ENCODE assay signal across 9 cellular contexts in genomic region chr6:32692019-32692418, GRCh38. TPM values are rescaled to one million over a fixed set of nuclear protein-coding genes. Genes with fewer than 3 reads are reported as not detected.
DNase-seq lines count a peak whose midpoint lies in the region; ATAC-seq and TF ChIP-seq lines count a peak whose summit lies in the region.
"Had no signal": no experiment of that assay in that cellular context is flagged by ENCODE, and none has a peak within 500 bp of the region (broad histone marks: within the 10 kb centered on the region; RNA-seq: fewer than 3 reads in every experiment).

No MANE protein-coding gene starts in this region.

- H3K4me1 Mint-ChIP-seq in activated CD4-positive, alpha-beta T cell treated with anti-CD3 and anti-CD28 coated beads for 36 hours, result peaks cover 8% of the 10 kb centered on the region

- H3K27me3 ChIP-seq in heart right ventricle, result peaks cover 0 to 42% (median 0%) of the 10 kb centered on the region in 7 donors
- H3K27me3 ChIP-seq: ovary had no signal

- peak in 5 of 9 donors; percentile 37 to 54 (median 45) for TF ChIP-seq CTCF in heart right ventricle (IDR thresholded peaks at IDR 0.05)
- TF ChIP-seq CTCF in fibroblast of villous mesenchyme (IDR thresholded peaks at IDR 0.05; ENCODE audit: insufficient read depth, low read depth, low read length), result peak; percentile 31

- peaks cover 16% of the 10 kb centered on the region for H3K27me3 Mint-ChIP-seq in activated CD4-positive, alpha-beta T cell treated with anti-CD3 and anti-CD28 coated beads for 36 hours

- WGBS in heart right ventricle, 2 donors, result 0 to 5% methylated on average over 1 of the region's 1 CpG

- no peak for ATAC-seq in heart right ventricle
- ATAC-seq in Right ventricle myocardium inferior, result no peak
- ATAC-seq in activated CD4-positive, alpha-beta T cell treated with anti-CD3 and anti-CD28 coated beads for 36 hours, result peak; percentile 82
- ATAC-seq in GM21825 (IDR thresholded peaks at IDR 0.05; ENCODE audit: unreplicated experiment), result no peak
- ATAC-seq in HG03139 (IDR thresholded peaks at IDR 0.05; ENCODE audit: unreplicated experiment), result no peak

- no peaks in the 10 kb centered on the region for H3K36me3 Mint-ChIP-seq in activated CD4-positive, alpha-beta T cell treated with anti-CD3 and anti-CD28 coated beads for 36 hours (ENCODE audit: low read depth)

- peak in 1 of 2 donors; percentile 14 for DNase-seq in heart right ventricle
- no peak for DNase-seq in Right ventricle myocardium inferior (ENCODE audit: missing footprints)
- DNase-seq in activated CD4-positive, alpha-beta T cell treated with anti-CD3 and anti-CD28 coated beads for 36 hours, result peak; percentile 80
- DNase-seq in fibroblast of villous mesenchyme (ENCODE audit: low read depth), result peak; percentile 4
- peak; percentile 30 to 51 for DNase-seq in stimulated activated CD4-positive, alpha-beta T cell treated with anti-CD3 and anti-CD28 coated beads, Interleukin-4, amount 100 ng/mL, for 4 hours
- no peak for DNase-seq in midbrain (lab: John Stamatoyannopoulos, UW)

- H3K36me3 ChIP-seq in heart right ventricle, result no peaks in the 10 kb centered on the region
- H3K36me3 ChIP-seq: ovary had no signal

- no peak overlapping the region for H3K27ac ChIP-seq in heart right ventricle
- H3K27ac ChIP-seq: ovary had no signal

- H3K4me3 ChIP-seq in heart right ventricle (no peak overlapping the region), fibroblast of villous mesenchyme (ENCODE audit: low read depth, low read length) (no peak overlapping the region)
- H3K4me3 ChIP-seq: ovary had no signal

- intact Hi-C loops in heart right ventricle (cut with DNase I), result loop anchor here in 3 of 10 donors (2.0 to 10.0 kb wide), 3 partner anchors 67 to 259 kb away; no protein-coding TSS in a partner anchor
- intact Hi-C loops in Right ventricle myocardium inferior (cut with DNase I), result no loop called here
- intact Hi-C loops in activated CD4-positive, alpha-beta T cell treated with anti-CD3 and anti-CD28 coated beads for 36 hours (cut with DNase I, micrococcal nuclease), result loop anchor here (1.0 to 10.0 kb wide), 6 partner anchors 69 to 447 kb away; no protein-coding TSS in a partner anchor

- H3K27ac Mint-ChIP-seq in activated CD4-positive, alpha-beta T cell treated with anti-CD3 and anti-CD28 coated beads for 36 hours, result no peak overlapping the region

- CTCF ChIA-PET in activated CD4-positive, alpha-beta T cell treated with anti-CD3 and anti-CD28 coated beads for 36 hours (lab: Charles Lee), result interaction anchor here (0.6 to 4.5 kb wide), 19 partner anchors 9 to 283 kb away, joined by 3 to 36 read pairs (median 3); no protein-coding TSS in a partner anchor

- H3K4me3 Mint-ChIP-seq in activated CD4-positive, alpha-beta T cell treated with anti-CD3 and anti-CD28 coated beads for 36 hours, result no peak overlapping the region

- H3K4me1 ChIP-seq in heart right ventricle, result no peaks in the 10 kb centered on the region

- peaks cover 0 to 5% (median 0%) of the 10 kb centered on the region in 11 donors for H3K9me3 ChIP-seq in heart right ventricle
- H3K9me3 ChIP-seq: ovary had no signal

- POLR2A ChIA-PET in activated CD4-positive, alpha-beta T cell treated with anti-CD3 and anti-CD28 coated beads for 36 hours (lab: Charles Lee), result no interaction called here

- no peaks in the 10 kb centered on the region for H3K9me3 Mint-ChIP-seq in activated CD4-positive, alpha-beta T cell treated with anti-CD3 and anti-CD28 coated beads for 36 hours (ENCODE audit: low read depth)

RNA-seq across cellular contexts. Expression of gene HLA-DQB1, which starts 25.6 kb away (rescaled TPM):
- total RNA-seq in heart right ventricle (10 to 100 TPM in 6 of 10 donors, 1 to 10 TPM in 4; 6.2 to 73.7 (median 14.4) TPM), Right ventricle myocardium inferior (3.9 TPM), fibroblast of villous mesenchyme (not detected in 2 replicates)
- polyA plus RNA-seq in heart right ventricle, result 10 to 100 TPM; 18.8 to 81.2 TPM
- total RNA-seq in activated CD4-positive, alpha-beta T cell treated with anti-CD3 and anti-CD28 coated beads for 36 hours, result 1 to 10 TPM; 2.3 to 3.1 TPM

RNA-seq across cellular contexts. Expression of gene HLA-DQA2, which starts 49.2 kb away (rescaled TPM):
- 10 to 100 TPM in 1 of 10 donors, 1 to 10 TPM in 4, under 1 TPM in 4, not detected in 1; 0.18 to 28.1 (median 1.9) TPM for total RNA-seq in heart right ventricle
- polyA plus RNA-seq in heart right ventricle, result not detected
- 2.7 TPM for total RNA-seq in Right ventricle myocardium inferior
- total RNA-seq in activated CD4-positive, alpha-beta T cell treated with anti-CD3 and anti-CD28 coated beads for 36 hours, result under 1 TPM in 1 of 2 experiments, not detected in 1; 0.11 TPM
- not detected in 2 replicates for total RNA-seq in fibroblast of villous mesenchyme

RNA-seq across cellular contexts. Expression of gene HLA-DQA1, which starts 54.8 kb away (rescaled TPM):
- total RNA-seq in heart right ventricle (100 to 1,000 TPM in 1 of 10 donors, 10 to 100 TPM in 7, 1 to 10 TPM in 2; 1.3 to 136 (median 16.2) TPM), Right ventricle myocardium inferior (5.3 TPM), fibroblast of villous mesenchyme (not detected in 2 replicates)
- polyA plus RNA-seq in heart right ventricle, result 1 to 10 TPM; 5.9 to 9.6 TPM
- under 1 TPM; 0.32 to 0.61 TPM for total RNA-seq in activated CD4-positive, alpha-beta T cell treated with anti-CD3 and anti-CD28 coated beads for 36 hours

Comparison
In these comparisons a context has a peak if more than half of its experiments do, and no peak if none do; other contexts are left out.
1. DNase-seq: peak in activated CD4-positive, alpha-beta T cell treated with anti-CD3 and anti-CD28 coated beads for 36 hours (single experiment), fibroblast of villous mesenchyme (single experiment) and stimulated activated CD4-positive, alpha-beta T cell treated with anti-CD3 and anti-CD28 coated beads, Interleukin-4, amount 100 ng/mL, for 4 hours (2 of 2); none in Right ventricle myocardium inferior (single experiment) and midbrain (single experiment).